Comparison of ENCODE assay signal across 1 cellular context in the genomic region with DNA sequence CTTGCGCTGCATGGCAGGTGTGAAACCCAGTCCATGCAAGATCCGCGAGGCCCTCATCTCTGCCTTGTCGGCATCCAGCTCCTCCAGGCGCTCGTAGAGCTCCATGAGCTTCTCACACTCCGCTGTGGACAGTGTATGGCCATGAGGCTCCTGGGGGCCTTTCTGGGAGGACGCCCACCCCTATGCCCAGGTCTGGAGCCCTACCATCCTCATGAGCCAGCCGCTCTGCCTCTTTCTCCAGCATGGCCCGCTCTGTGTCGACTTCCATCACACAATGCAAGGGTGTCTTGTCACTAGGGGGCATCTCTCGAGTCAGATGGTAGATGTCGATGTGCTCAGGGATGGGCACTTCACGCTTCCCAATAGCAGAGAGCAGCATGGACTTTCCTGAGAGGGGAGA.
A peak's percentile ranks its signal among the peaks of the same experiment; 100 is the strongest.
TF ChIP-seq lines count a peak whose summit lies in the region.

No MANE protein-coding gene starts in this region.

TF ChIP-seq in HepG2, 621 proteins besides CTCF, POLR2A, EP300 and RAD21:
- no peak for TF ChIP-seq ZNF10 (CRISPR knock-in tag; IDR thresholded peaks at IDR 0.05; ENCODE audit: borderline replicate concordance, low read depth)
- peak; percentile 63; the same call in 1 of the 2 replicates for TF ChIP-seq ZBTB38 (CRISPR knock-in tag; IDR thresholded peaks at IDR 0.05)
